ENCODE assay signal across 18 cellular contexts in the genomic region with DNA sequence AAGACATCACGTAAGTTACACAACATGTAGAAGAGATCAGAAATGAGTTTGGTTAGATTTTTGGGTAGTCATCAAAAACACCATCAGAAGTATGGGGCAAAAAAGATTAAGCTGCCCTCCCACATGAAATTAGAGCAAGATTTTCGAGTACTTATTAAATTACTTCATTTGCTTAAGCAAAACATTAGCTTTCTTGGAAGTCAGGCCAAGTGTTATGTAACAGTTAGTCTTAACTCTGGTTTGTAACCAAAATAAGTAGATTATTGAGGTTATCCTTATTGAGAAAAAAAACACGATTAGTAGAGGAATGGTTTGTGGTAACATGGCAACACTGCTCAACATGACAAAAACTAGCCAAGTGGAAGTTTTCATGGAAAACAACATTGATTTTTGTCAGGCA.
"Had no signal": no experiment of that assay in that cellular context is flagged by ENCODE, and none has a peak within 500 bp of the region (broad histone marks: within the 10 kb centered on the region; RNA-seq: fewer than 3 reads in every experiment).

No MANE protein-coding gene starts in this region.

- H3K4me3 Mint-ChIP-seq: activated naive CD8-positive, alpha-beta T cell treated with anti-CD3 and anti-CD28 coated beads for 36 hours; activated T-helper 1 cell treated with anti-CD3 and anti-CD28 coated beads, Interleukin-12 subunit alpha, Interleukin-12 subunit beta, Interleukin-2, Interleukin-4 antibody, amounts not matched to agents 30 ng/mL and 10 ng/mL and 1 ng/mL, durations not matched to agents 14 hours and 24 hours and 36 hours; central memory CD8-positive, alpha-beta T cell; mesothelial cell of epicardium; nephron progenitor cell had no signal

- H3K27ac ChIP-seq: brain microvascular endothelial cell, testis, WERI-Rb-1 had no signal

- H3K9me3 ChIP-seq: testis had no signal

- H3K4me1 Mint-ChIP-seq: activated naive CD8-positive, alpha-beta T cell treated with anti-CD3 and anti-CD28 coated beads for 36 hours; central memory CD8-positive, alpha-beta T cell; nephron progenitor cell had no signal

- DNase-seq: activated CD4-positive, alpha-beta T cell treated with anti-CD3 and anti-CD28 coated beads for 1 hour; activated naive CD8-positive, alpha-beta T cell treated with anti-CD3 and anti-CD28 coated beads for 36 hours; activated T-cell treated with anti-CD3 and anti-CD28 coated beads for 4 hours; brain microvascular endothelial cell; left colon; nephron progenitor cell; retina; stimulated activated CD4-positive, alpha-beta T cell treated with anti-CD3 and anti-CD28 coated beads, Interleukin-12 subunit alpha, Interleukin-12 subunit beta, amount 100 ng/mL, for 4 hours; stimulated activated CD4-positive, alpha-beta T cell treated with anti-CD3 and anti-CD28 coated beads, Interleukin-1b, Interleukin-23, amount 100 ng/mL, for 48 hours; stimulated activated CD8-positive, alpha-beta memory T cell treated with anti-CD3 and anti-CD28 coated beads, Interleukin-4, amount 100 ng/mL, for 48 hours; stimulated activated naive CD4-positive, alpha-beta T cell; SW 1271; testis; WERI-Rb-1 had no signal

- H3K4me3 ChIP-seq: lung, testis had no signal

- H3K27ac Mint-ChIP-seq: activated naive CD8-positive, alpha-beta T cell treated with anti-CD3 and anti-CD28 coated beads for 36 hours; activated T-helper 1 cell treated with anti-CD3 and anti-CD28 coated beads, Interleukin-12 subunit alpha, Interleukin-12 subunit beta, Interleukin-2, Interleukin-4 antibody, amounts not matched to agents 30 ng/mL and 10 ng/mL and 1 ng/mL, durations not matched to agents 14 hours and 24 hours and 36 hours; mesothelial cell of epicardium; nephron progenitor cell had no signal

- H3K27me3 ChIP-seq: brain microvascular endothelial cell, testis had no signal

- H3K4me1 ChIP-seq: testis had no signal

- H3K9me3 Mint-ChIP-seq: activated naive CD8-positive, alpha-beta T cell treated with anti-CD3 and anti-CD28 coated beads for 36 hours; activated T-helper 1 cell treated with anti-CD3 and anti-CD28 coated beads, Interleukin-12 subunit alpha, Interleukin-12 subunit beta, Interleukin-2, Interleukin-4 antibody, amounts not matched to agents 30 ng/mL and 10 ng/mL and 1 ng/mL, durations not matched to agents 14 hours and 24 hours and 36 hours; central memory CD8-positive, alpha-beta T cell; mesothelial cell of epicardium; nephron progenitor cell had no signal

- ATAC-seq: left colon had no signal

- H3K27me3 Mint-ChIP-seq: activated naive CD8-positive, alpha-beta T cell treated with anti-CD3 and anti-CD28 coated beads for 36 hours; central memory CD8-positive, alpha-beta T cell had no signal
